ENCODE assay signal across 8 cellular contexts in the genomic region with DNA sequence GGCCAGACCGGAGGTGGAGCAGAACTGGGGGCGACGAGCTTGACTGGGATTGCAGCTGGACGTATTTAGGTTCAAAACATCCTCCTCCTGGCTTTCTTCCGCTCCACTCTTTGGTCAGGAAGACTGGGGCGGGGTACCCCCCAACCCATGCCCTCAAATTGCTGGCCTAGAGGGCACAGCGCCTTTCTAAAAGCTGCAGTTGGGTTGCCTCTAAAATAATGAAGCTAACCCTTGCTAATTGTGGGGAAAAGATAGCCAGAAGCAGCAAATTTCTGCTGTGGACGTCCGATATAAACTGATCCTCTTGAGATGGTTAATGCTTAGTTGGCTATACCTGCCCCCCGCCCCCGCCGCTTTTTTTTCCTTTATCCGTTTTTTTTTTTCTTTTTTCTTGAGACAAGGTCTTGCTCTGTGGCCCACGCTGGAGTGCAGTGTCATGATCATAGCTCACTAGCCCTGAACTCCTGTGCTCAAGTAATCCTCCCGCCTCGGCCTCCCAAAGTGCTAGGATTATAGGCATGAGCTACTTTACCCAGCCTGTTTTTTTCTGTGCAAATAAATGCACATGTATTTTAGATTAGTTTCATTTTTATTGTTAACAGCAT. TPM values are rescaled to one million over a fixed set of nuclear protein-coding genes. Genes with fewer than 3 reads are reported as not detected.
DNase-seq lines count a peak whose midpoint lies in the region; ATAC-seq and TF ChIP-seq lines count a peak whose summit lies in the region.

No MANE protein-coding gene starts in this region.

- H3K27ac ChIP-seq in Peyer's patch = peak overlapping the region; percentile 83 to 90 (median 87)

- DNase-seq in Peyer's patch = no peak
- no peak for DNase-seq in neural crest cell (ENCODE audit: low read depth, low spot score)
- DNase-seq in activated effector memory CD4-positive, alpha-beta T cell treated with Interleukin-2 at 50 U/mL for 16 hours = no peak
- DNase-seq in stimulated activated CD4-positive, alpha-beta T cell treated with anti-CD3 and anti-CD28 coated beads, Interleukin-1b, Interleukin-23, amount 100 ng/mL, for 48 hours = no peak

- H3K4me1 ChIP-seq in Peyer's patch = peaks cover 0 to 26% (median 8%) of the 10 kb centered on the region in 4 donors
- H3K4me1 ChIP-seq in endocrine pancreas (ENCODE audit: control insufficient read depth, insufficient read depth, low read length) = no peaks in the 10 kb centered on the region

- no peak for TF ChIP-seq POLR2A in Peyer's patch (IDR thresholded peaks at IDR 0.05)

- H3K4me1 Mint-ChIP-seq in neural crest cell = peaks cover 31% of the 10 kb centered on the region

- H3K36me3 Mint-ChIP-seq in neural crest cell (ENCODE audit: low read depth) = peaks cover 15% of the 10 kb centered on the region

- ATAC-seq in GM19455 (IDR thresholded peaks at IDR 0.05; ENCODE audit: unreplicated experiment) = no peak
- ATAC-seq in GM19351 (IDR thresholded peaks at IDR 0.05; ENCODE audit: unreplicated experiment) = no peak

- no peaks in the 10 kb centered on the region for H3K27me3 ChIP-seq in Peyer's patch
- no peaks in the 10 kb centered on the region for H3K27me3 ChIP-seq in endocrine pancreas (ENCODE audit: control insufficient read depth, insufficient read depth, low read length)

- H3K36me3 ChIP-seq in Peyer's patch (peaks cover 0 to 16% (median 0%) of the 10 kb centered on the region in 3 donors), endocrine pancreas (ENCODE audit: control insufficient read depth, insufficient read depth, low read length) (no peaks in the 10 kb centered on the region)

- no peaks in the 10 kb centered on the region for H3K9me3 ChIP-seq in Peyer's patch
- H3K9me3 ChIP-seq in endocrine pancreas (ENCODE audit: control insufficient read depth, low read length) = no peaks in the 10 kb centered on the region

- no peaks in the 10 kb centered on the region for H3K27me3 Mint-ChIP-seq in neural crest cell (ENCODE audit: low read depth)

- H3K4me3 Mint-ChIP-seq in neural crest cell = peak overlapping the region; percentile 93

- H3K4me3 ChIP-seq in GM12875 (ENCODE audit: low read depth, low read length) (peak overlapping the region; percentile 94), Peyer's patch (peak overlapping the region; percentile 78 to 99 (median 95)), endocrine pancreas (ENCODE audit: control insufficient read depth, insufficient read depth, low read length) (peak overlapping the region; percentile 45)

- peak overlapping the region; percentile 74 for H3K9ac ChIP-seq in endocrine pancreas (ENCODE audit: control insufficient read depth, insufficient read depth, low read length)

- no peaks in the 10 kb centered on the region for H3K9me3 Mint-ChIP-seq in neural crest cell

- no peak for TF ChIP-seq CTCF in GM12875 (IDR thresholded peaks at IDR 0.05; ENCODE audit: borderline replicate concordance, insufficient read depth, low read depth, low read length)
- no peak for TF ChIP-seq CTCF in Peyer's patch (IDR thresholded peaks at IDR 0.05)
- TF ChIP-seq CTCF in neural crest cell (conservative IDR thresholded peaks at IDR 0.05) = no peak

- H3K27ac Mint-ChIP-seq in neural crest cell (ENCODE audit: unreplicated experiment) = peak overlapping the region; percentile 52

RNA-seq across cellular contexts. Expression of a gene that starts 0.8 kb away (rescaled TPM):
- total RNA-seq in Peyer's patch (10 to 100 TPM; 11.4 to 26.4 (median 22.4) TPM), neural crest cell (93.3 and 95.7 TPM in 2 replicates)

RNA-seq across cellular contexts. Expression of a gene that starts 29.2 kb away (rescaled TPM):
- total RNA-seq in Peyer's patch (10 to 100 TPM; 23.9 to 62.0 (median 41.9) TPM), neural crest cell (30.4 and 32.5 TPM in 2 replicates)

RNA-seq across cellular contexts. Expression of a gene that starts 46.8 kb away (rescaled TPM):
- total RNA-seq in Peyer's patch = 10 to 100 TPM in 1 of 4 donors, 1 to 10 TPM in 3; 3.7 to 13.2 (median 8.0) TPM
- total RNA-seq in neural crest cell = 9.0 and 9.6 TPM in 2 replicates

RNA-seq across cellular contexts. Expression of a gene that starts 47.0 kb away (rescaled TPM):
- not detected for total RNA-seq in Peyer's patch
- total RNA-seq in neural crest cell = not detected in 2 replicates

Comparison
In these comparisons a context has a peak if more than half of its experiments do, and no peak if none do; other contexts are left out.
1. H3K4me3 ChIP-seq: peak in every context shown above with its lines; median percentile 95 in Peyer's patch; 94 in GM12875; 45 in endocrine pancreas.